ENCODE assay signal across 1 cellular context in the genomic region with DNA sequence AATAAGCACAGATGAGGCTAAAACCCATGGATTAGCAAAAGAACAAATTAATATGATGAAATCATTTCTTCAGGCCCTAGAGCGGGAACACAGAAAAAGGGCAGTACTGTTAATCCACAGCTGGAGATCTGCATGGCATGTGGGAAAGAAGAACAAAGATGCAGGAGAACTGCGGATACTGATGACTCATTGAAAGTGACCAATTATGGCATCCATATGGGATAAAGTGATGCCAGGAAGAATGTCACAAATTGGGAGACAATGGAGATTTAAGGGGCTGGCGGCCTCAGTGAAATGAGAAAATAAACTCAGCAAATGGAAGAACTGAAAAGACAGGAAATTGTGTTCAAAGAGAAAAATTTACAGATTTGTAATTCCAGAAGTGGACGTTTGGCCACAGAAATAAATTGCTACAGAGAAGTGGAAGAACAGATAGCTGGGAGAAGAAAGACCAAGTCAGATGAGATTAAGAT.
TF ChIP-seq lines count a peak whose summit lies in the region.

No MANE protein-coding gene starts in this region.

TF ChIP-seq in HepG2, 621 proteins besides CTCF, POLR2A, EP300 and RAD21 (continued from another document):
- TF ChIP-seq, protein P1, sequence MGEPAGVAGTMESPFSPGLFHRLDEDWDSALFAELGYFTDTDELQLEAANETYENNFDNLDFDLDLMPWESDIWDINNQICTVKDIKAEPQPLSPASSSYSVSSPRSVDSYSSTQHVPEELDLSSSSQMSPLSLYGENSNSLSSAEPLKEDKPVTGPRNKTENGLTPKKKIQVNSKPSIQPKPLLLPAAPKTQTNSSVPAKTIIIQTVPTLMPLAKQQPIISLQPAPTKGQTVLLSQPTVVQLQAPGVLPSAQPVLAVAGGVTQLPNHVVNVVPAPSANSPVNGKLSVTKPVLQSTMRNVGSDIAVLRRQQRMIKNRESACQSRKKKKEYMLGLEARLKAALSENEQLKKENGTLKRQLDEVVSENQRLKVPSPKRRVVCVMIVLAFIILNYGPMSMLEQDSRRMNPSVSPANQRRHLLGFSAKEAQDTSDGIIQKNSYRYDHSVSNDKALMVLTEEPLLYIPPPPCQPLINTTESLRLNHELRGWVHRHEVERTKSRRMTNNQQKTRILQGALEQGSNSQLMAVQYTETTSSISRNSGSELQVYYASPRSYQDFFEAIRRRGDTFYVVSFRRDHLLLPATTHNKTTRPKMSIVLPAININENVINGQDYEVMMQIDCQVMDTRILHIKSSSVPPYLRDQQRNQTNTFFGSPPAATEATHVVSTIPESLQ (CRISPR knock-in tag; conservative IDR thresholded peaks at IDR 0.05), result no peak
- TF ChIP-seq, protein P2, sequence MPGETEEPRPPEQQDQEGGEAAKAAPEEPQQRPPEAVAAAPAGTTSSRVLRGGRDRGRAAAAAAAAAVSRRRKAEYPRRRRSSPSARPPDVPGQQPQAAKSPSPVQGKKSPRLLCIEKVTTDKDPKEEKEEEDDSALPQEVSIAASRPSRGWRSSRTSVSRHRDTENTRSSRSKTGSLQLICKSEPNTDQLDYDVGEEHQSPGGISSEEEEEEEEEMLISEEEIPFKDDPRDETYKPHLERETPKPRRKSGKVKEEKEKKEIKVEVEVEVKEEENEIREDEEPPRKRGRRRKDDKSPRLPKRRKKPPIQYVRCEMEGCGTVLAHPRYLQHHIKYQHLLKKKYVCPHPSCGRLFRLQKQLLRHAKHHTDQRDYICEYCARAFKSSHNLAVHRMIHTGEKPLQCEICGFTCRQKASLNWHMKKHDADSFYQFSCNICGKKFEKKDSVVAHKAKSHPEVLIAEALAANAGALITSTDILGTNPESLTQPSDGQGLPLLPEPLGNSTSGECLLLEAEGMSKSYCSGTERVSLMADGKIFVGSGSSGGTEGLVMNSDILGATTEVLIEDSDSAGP (CRISPR knock-in tag; IDR thresholded peaks at IDR 0.05; ENCODE audit: borderline replicate concordance), result no peak
- peak; percentile 89 for TF ChIP-seq RFX5 (IDR thresholded peaks at IDR 0.05; ENCODE audit: low read depth, low read length)
